Comparison of ENCODE assay signal across 17 cellular contexts in the genomic region with DNA sequence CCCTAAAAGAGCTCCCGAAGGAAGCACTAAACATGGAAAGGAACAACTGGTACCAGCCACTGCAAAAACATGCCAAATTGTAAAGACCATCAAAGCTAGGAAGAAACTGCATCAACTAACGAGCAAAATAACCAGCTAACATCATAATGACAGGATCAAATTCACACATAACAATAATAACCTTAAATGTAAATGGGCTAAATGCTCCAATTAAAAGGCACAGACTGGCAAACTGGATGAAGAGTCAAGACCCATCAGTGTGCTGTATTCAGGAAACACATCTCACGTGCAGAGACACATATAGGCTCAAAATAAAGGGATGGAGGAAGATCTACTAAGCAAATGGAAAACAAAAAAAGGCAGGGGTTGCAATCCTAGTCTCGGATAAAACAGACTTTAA. TPM values are rescaled to one million over a fixed set of nuclear protein-coding genes. Genes with fewer than 3 reads are reported as not detected.
DNase-seq lines count a peak whose midpoint lies in the region; ATAC-seq, FAIRE-seq and TF ChIP-seq lines count a peak whose summit lies in the region.
"Not testable (repeated sequence)": the region's sequence is repeated elsewhere in the genome, so short reads cannot be mapped to it uniquely, and the experiment has no call there.
"Had no signal": no experiment of that assay in that cellular context is flagged by ENCODE, and none has a peak within 500 bp of the region (broad histone marks: within the 10 kb centered on the region; RNA-seq: fewer than 3 reads in every experiment).

No MANE protein-coding gene starts in this region.

- not testable (repeated sequence) for H3K9me1 ChIP-seq in K562 (ENCODE audit: control insufficient read depth, insufficient read depth, low read length)

- not testable (repeated sequence) for H2AFZ ChIP-seq in K562 (ENCODE audit: low read depth, low read length)

- ATAC-seq in K562, natural killer cell: not testable (repeated sequence)

- not testable (repeated sequence) for H3K79me2 ChIP-seq in K562 (ENCODE audit: control insufficient read depth, insufficient read depth, low read length)

- not testable (repeated sequence) for H3K36me3 Mint-ChIP-seq in natural killer cell

- in situ Hi-C loops in K562 (cut with MboI), result not testable (repeated sequence)

- not testable (repeated sequence) for H3K9me3 ChIP-seq in HEK293 (ENCODE audit: control insufficient read depth, insufficient read depth, low read depth, low read length); K562 (replicated peaks; ENCODE audit: control insufficient read depth, insufficient read depth, low read depth, low read length)

- not testable (repeated sequence) for H3K9me3 Mint-ChIP-seq in natural killer cell

- FAIRE-seq in K562 (lab: Jason Lieb, UNC), result not testable (repeated sequence)

- H3K9ac ChIP-seq in K562 (ENCODE audit: insufficient read depth in 1 of 2, low read depth in 2 of 2, low read length in 2 of 2), result not testable (repeated sequence)

- H3K27me3 ChIP-seq in K562 (ENCODE audit: control insufficient read depth in 2 of 2, insufficient read depth in 2 of 2, low read length in 2 of 2), result not testable (repeated sequence)

- H4K20me1 ChIP-seq in K562 (replicated peaks; ENCODE audit: control insufficient read depth, insufficient read depth, low read length), result not testable (repeated sequence)

- TF ChIP-seq EP300 in K562 (IDR thresholded peaks at IDR 0.05; ENCODE audit: low read length), result not testable (repeated sequence)

- intact Hi-C loops in K562 (cut with micrococcal nuclease); natural killer cell (cut with micrococcal nuclease): not testable (repeated sequence)

- peaks cover 34 to 36% of the 10 kb centered on the region in 2 donors for H3K4me1 Mint-ChIP-seq in natural killer cell

- H3K4me1 ChIP-seq in HEK293 (ENCODE audit: control insufficient read depth, insufficient read depth, low read length); K562 (replicated peaks in 1 of 2; ENCODE audit: control insufficient read depth in 2 of 2, insufficient read depth in 2 of 2, low read length in 2 of 2): not testable (repeated sequence)

- peaks cover 0 to 15% of the 10 kb centered on the region in 2 experiments; a peak in 2 of 3 replicates for H3K36me3 ChIP-seq in HEK293 (ENCODE audit: control insufficient read depth in 2 of 2, insufficient read depth in 1 of 2, low read length in 2 of 2)
- H3K36me3 ChIP-seq in K562 (ENCODE audit: control insufficient read depth, insufficient read depth, low read length), result not testable (repeated sequence)

- TF ChIP-seq RAD21 in K562 (CRISPR knock-in tag; conservative IDR thresholded peaks at IDR 0.05 in 1 of 2, IDR thresholded peaks at IDR 0.05 in 1 of 2), result not testable (repeated sequence)

- H3K4me2 ChIP-seq in K562 (ENCODE audit: insufficient read depth, low read length), result not testable (repeated sequence)

- H3K27me3 Mint-ChIP-seq in natural killer cell (ENCODE audit: low read depth in 2 of 2), result not testable (repeated sequence)

- POLR2A ChIA-PET in HEK293 (lab: Yijun Ruan, JAX); K562 (lab: Yijun Ruan, JAX): not testable (repeated sequence)

- BruUV-seq in K562 (replicated peaks; lab: Mats Ljungman, UMichigan), result not testable (repeated sequence)

- H3K4me3 Mint-ChIP-seq in natural killer cell, result not testable (repeated sequence)

- 48% methylated on average over 2 of the region's 4 CpGs for WGBS in K562 (ENCODE audit: insufficient coverage, low coverage, missing lambda C conversion rate)

- H3K27ac Mint-ChIP-seq in natural killer cell, result peak overlapping the region; percentile 45 to 61

- CTCF ChIA-PET in HEK293 (lab: Yijun Ruan, JAX); K562 (lab: Yijun Ruan, JAX; ENCODE audit: low intra/inter-chr PET ratio): not testable (repeated sequence)

- not testable (repeated sequence) for H3K27ac ChIP-seq in HEK293 (ENCODE audit: extremely low read depth, low read depth, low read length); K562 (ENCODE audit: extremely low read depth, low read depth, low read length)

- DNase-seq in K562 (ENCODE audit: extremely low read depth in 1 of 4, low spot score in 3 of 4); natural killer cell: not testable (repeated sequence)

- not testable (repeated sequence) for TF ChIP-seq CTCF in HEK293 (tag by site-specific recombination; IDR thresholded peaks at IDR 0.05); K562 (IDR thresholded peaks at IDR 0.05 in 2 of 3, conservative IDR thresholded peaks at IDR 0.05 in 1 of 3; ENCODE audit: insufficient read depth in 2 of 3, low read depth in 1 of 3, low read length in 3 of 3); natural killer cell (IDR thresholded peaks at IDR 0.05)

- not testable (repeated sequence) for TF ChIP-seq POLR2A in K562 (conservative IDR thresholded peaks at IDR 0.05)

- H3K4me3 ChIP-seq in HEK293 (ENCODE audit: low read depth, low read length); K562: not testable (repeated sequence)

TF ChIP-seq in HEK293, 187 proteins besides CTCF, POLR2A, EP300 and RAD21:
- 0 out of 2 replicates have a peak, but pooled peaks have one; percentile 28 for TF ChIP-seq ZNF558 (tag by site-specific recombination; IDR thresholded peaks at IDR 0.05)
- peak; percentile 88 for TF ChIP-seq ZNF529 (tag by site-specific recombination; IDR thresholded peaks at IDR 0.05; ENCODE audit: insufficient replicate concordance)

TF ChIP-seq in K562, 482 proteins besides CTCF, POLR2A, EP300 and RAD21:
- TF ChIP-seq ZNF507 (tag; conservative IDR thresholded peaks at IDR 0.05) (peak; percentile 97), ZNF354B (CRISPR knock-in tag; IDR thresholded peaks at IDR 0.05) (peak; percentile 90)
TF ChIP-seq in K562: peak in this region for 2; not testable (repeated sequence) for 480.

RNA-seq across cellular contexts. Expression of gene CHIC2, which starts 20.8 kb away (rescaled TPM):
- total RNA-seq in K562 (2011; cell fraction: chromatin; rRNA removed; ENCODE audit: low replicate concordance), result 9.3 and 16.5 TPM in 2 replicates
- 11.1 and 14.0 TPM in 2 replicates for total RNA-seq in K562 (2011; cell fraction: nucleolus; rRNA removed)
- total RNA-seq in K562 (2011; cell fraction: nucleoplasm; rRNA removed), result 12.3 and 16.3 TPM in 2 replicates
- total RNA-seq in K562 (2014; rRNA removed), result 24.8 and 25.1 TPM in 2 replicates
- 12.3 and 13.7 TPM in 2 replicates for total RNA-seq in K562 (2014; rRNA removed; fragmentation: Illumina TruSeq; extraction: Trizol)
- total RNA-seq in K562 (2015; rRNA removed; fragmentation: Illumina TruSeq; extraction: Trizol), result 12.1 and 12.4 TPM in 2 replicates
- total RNA-seq in K562 (2021), result 12.0 and 14.0 TPM in 2 replicates
- polyA plus RNA-seq in K562 (2011; rRNA removed), result 5.7 and 7.1 TPM in 2 replicates
- 5.1 TPM in 2 replicates for polyA plus RNA-seq in K562 (2011; cell fraction: cytosol; rRNA removed)
- 3.8 and 4.5 TPM in 2 replicates for polyA plus RNA-seq in K562 (2011; cell fraction: nucleus; rRNA removed)
- polyA plus RNA-seq in K562 (2012), result 9.0 and 13.6 TPM in 2 replicates
- polyA plus RNA-seq in K562 (2014; fragmentation: Illumina TruSeq; extraction: Trizol), result 9.1 and 10.7 TPM in 2 replicates
- polyA plus RNA-seq in K562 (2014; fragmentation: Nextera tagmentation; extraction: Ambion mirVana), result 1 to 10 TPM in 1 of 2 experiments, under 1 TPM in 1; 0.89 to 1.5 TPM
- 10.5 and 14.8 TPM in 2 replicates for polyA plus RNA-seq in K562 (2014; rRNA removed)
- polyA minus RNA-seq in K562 (2011; rRNA and poly(A)+ RNA removed), result 9.3 and 9.4 TPM in 2 replicates
- 7.7 and 8.4 TPM in 2 replicates for polyA minus RNA-seq in K562 (2011; cell fraction: cytosol; rRNA and poly(A)+ RNA removed)
- polyA minus RNA-seq in K562 (2011; cell fraction: nucleus; rRNA and poly(A)+ RNA removed), result 14.2 and 15.5 TPM in 2 replicates
- 10 to 100 TPM; 62.0 to 85.0 (median 79.7) TPM for total RNA-seq in natural killer cell

RNA-seq across cellular contexts. Expression of gene GSX2, which starts 56.3 kb away (rescaled TPM):
- not detected in 2 replicates for total RNA-seq in K562 (2011; cell fraction: chromatin; rRNA removed; ENCODE audit: low replicate concordance)
- total RNA-seq in K562 (2011; cell fraction: nucleolus; rRNA removed), result not detected in 2 replicates
- total RNA-seq in K562 (2011; cell fraction: nucleoplasm; rRNA removed), result not detected in 2 replicates
- total RNA-seq in K562 (2014; rRNA removed) (not detected in 2 replicates), K562 (2014; rRNA removed; fragmentation: Illumina TruSeq; extraction: Trizol) (not detected in 2 replicates), K562 (2015; rRNA removed; fragmentation: Illumina TruSeq; extraction: Trizol) (not detected in 2 replicates), K562 (2021) (not detected in 2 replicates), natural killer cell (not detected)
- polyA plus RNA-seq in K562 (2011; rRNA removed) (not detected in 2 replicates), K562 (2014; fragmentation: Illumina TruSeq; extraction: Trizol) (not detected in 2 replicates), K562 (2014; fragmentation: Nextera tagmentation; extraction: Ambion mirVana) (not detected), K562 (2014; rRNA removed) (not detected in 2 replicates)
- not detected in 2 replicates for polyA plus RNA-seq in K562 (2011; cell fraction: cytosol; rRNA removed)
- not detected in 2 replicates for polyA plus RNA-seq in K562 (2011; cell fraction: nucleus; rRNA removed)
- not detected in 2 replicates for polyA plus RNA-seq in K562 (2012)
- not detected in 2 replicates for polyA minus RNA-seq in K562 (2011; rRNA and poly(A)+ RNA removed)
- polyA minus RNA-seq in K562 (2011; cell fraction: cytosol; rRNA and poly(A)+ RNA removed), result not detected in 2 replicates
- polyA minus RNA-seq in K562 (2011; cell fraction: nucleus; rRNA and poly(A)+ RNA removed), result not detected in 2 replicates
- total RNA-seq: A172; A673; Caco-2; Calu3; CD4-positive, alpha-beta memory T cell; CD4-positive, alpha-beta T cell; CD4-positive, CD25-positive, alpha-beta regulatory T cell; CD8-positive, alpha-beta memory T cell; CD8-positive, alpha-beta T cell; Daoy had no signal
- polyA plus RNA-seq: A549; AG04450; BJ; CD14-positive monocyte; CD4-positive, alpha-beta memory T cell; CD4-positive, CD25-positive, alpha-beta regulatory T cell; CD8-positive, alpha-beta memory T cell had no signal
